Comparison of ENCODE assay signal across 19 cellular contexts in genomic region chrX:132401935-132402334, GRCh38.
A peak's percentile ranks its signal among the peaks of the same experiment; 100 is the strongest.
DNase-seq lines count a peak whose midpoint lies in the region; ATAC-seq, FAIRE-seq and TF ChIP-seq lines count a peak whose summit lies in the region.
"Had no signal": no experiment of that assay in that cellular context is flagged by ENCODE, and none has a peak within 500 bp of the region (broad histone marks: within the 10 kb centered on the region; RNA-seq: fewer than 3 reads in every experiment).

No MANE protein-coding gene starts in this region.

- in situ Hi-C loops in HepG2 (cut with HindIII; ENCODE audit: extremely low pct_ligation_motif_present, low pct_unique_long_range_greater_than_20kb) = loop anchor here (10.0 kb wide), 1 partner anchor 203 kb away; no protein-coding TSS in a partner anchor

- H3K4me1 Mint-ChIP-seq in activated T-cell treated with anti-CD3 and anti-CD28 coated beads, Interleukin-2, amount 50 U/mL, for 4 hours (ENCODE audit: low read depth) = no peaks in the 10 kb centered on the region
- no peaks in the 10 kb centered on the region for H3K4me1 Mint-ChIP-seq in activated CD4-positive, alpha-beta T cell treated with anti-CD3 and anti-CD28 coated beads, Interleukin-2, amount 10 ng/mL, durations not matched to agents 7 days and 5 days
- H3K4me1 Mint-ChIP-seq: activated CD4-positive, alpha-beta T cell treated with anti-CD3 and anti-CD28 coated beads for 36 hours; activated naive CD8-positive, alpha-beta T cell treated with anti-CD3 and anti-CD28 coated beads, Interleukin-2, amount 10 ng/mL, durations not matched to agents 7 days and 5 days; activated T-helper 17 cell treated with anti-CD3 and anti-CD28 coated beads, Interleukin-2, amount 50 U/mL, for 72 hours had no signal

- H3K27me3 Mint-ChIP-seq in activated T-cell treated with anti-CD3 and anti-CD28 coated beads, Interleukin-2, amount 50 U/mL, for 4 hours (ENCODE audit: low read depth) = no peaks in the 10 kb centered on the region
- no peaks in the 10 kb centered on the region for H3K27me3 Mint-ChIP-seq in activated CD4-positive, alpha-beta T cell treated with anti-CD3 and anti-CD28 coated beads, Interleukin-2, amount 10 ng/mL, durations not matched to agents 7 days and 5 days
- H3K27me3 Mint-ChIP-seq: activated CD4-positive, alpha-beta T cell treated with anti-CD3 and anti-CD28 coated beads for 36 hours; activated naive CD8-positive, alpha-beta T cell treated with anti-CD3 and anti-CD28 coated beads, Interleukin-2, amount 10 ng/mL, durations not matched to agents 7 days and 5 days; activated T-helper 17 cell treated with anti-CD3 and anti-CD28 coated beads, Interleukin-2, amount 50 U/mL, for 72 hours; CD8-positive, alpha-beta memory T cell had no signal

- H3K27ac ChIP-seq in HepG2 (ENCODE audit: extremely low read length, insufficient read depth, low read length) = no peak overlapping the region
- H3K27ac ChIP-seq: neutrophil had no signal

- no peak overlapping the region for H2AFZ ChIP-seq in HepG2 (ENCODE audit: low read length)

- POLR2A ChIA-PET in HepG2 (lab: Yijun Ruan, JAX) = no interaction called here
- POLR2A ChIA-PET in activated CD4-positive, alpha-beta T cell treated with anti-CD3 and anti-CD28 coated beads, Interleukin-2, amount 10 ng/mL, durations not matched to agents 7 days and 5 days (lab: Charles Lee) = no interaction called here

- H3K4me3 ChIP-seq in bronchial epithelial cell (ENCODE audit: low read depth, low read length) (no peak overlapping the region), HepG2 (replicated peaks in 1 of 3; ENCODE audit: insufficient read depth in 1 of 3, low read depth in 2 of 3, low read length in 3 of 3) (no peak overlapping the region)

- CTCF ChIA-PET in HepG2 (lab: Yijun Ruan, JAX; ENCODE audit: low intra/inter-chr PET ratio, low total read pairs) = no interaction called here
- CTCF ChIA-PET in activated CD4-positive, alpha-beta T cell treated with anti-CD3 and anti-CD28 coated beads, Interleukin-2, amount 10 ng/mL, durations not matched to agents 7 days and 5 days (lab: Charles Lee) = no interaction called here

- 83% methylated on average over 1 of the region's 1 CpG for WGBS in HepG2 (ENCODE audit: low lambda C conversion rate)

- H3K36me3 ChIP-seq in bronchial epithelial cell (ENCODE audit: control insufficient read depth, insufficient read depth, low read length) = no peaks in the 10 kb centered on the region
- peaks cover 2 to 29% of the 10 kb centered on the region in 2 experiments; a peak in 2 of 5 replicates for H3K36me3 ChIP-seq in HepG2 (replicated peaks in 1 of 2; ENCODE audit: control insufficient read depth in 1 of 2, insufficient read depth in 2 of 2, low read length in 2 of 2)
- H3K36me3 ChIP-seq: neutrophil had no signal

- no peak overlapping the region for H3K9ac ChIP-seq in HepG2 (ENCODE audit: insufficient read depth, low read depth, low read length)

- no peak for TF ChIP-seq EP300 in HepG2 (IDR thresholded peaks at IDR 0.05; ENCODE audit: low read depth in 2 of 2, low read length in 2 of 2)
- TF ChIP-seq EP300 in HepG2 (CRISPR knock-in tag; IDR thresholded peaks at IDR 0.05; ENCODE audit: borderline replicate concordance) = no peak

- H3K4me1 ChIP-seq in HepG2 (ENCODE audit: insufficient read depth, low read length) = peaks cover 57% of the 10 kb centered on the region

- no peak overlapping the region for H3K27ac Mint-ChIP-seq in activated CD4-positive, alpha-beta T cell treated with anti-CD3 and anti-CD28 coated beads, Interleukin-2, amount 10 ng/mL, durations not matched to agents 7 days and 5 days
- H3K27ac Mint-ChIP-seq: activated CD4-positive, alpha-beta T cell treated with anti-CD3 and anti-CD28 coated beads for 36 hours; activated naive CD8-positive, alpha-beta T cell treated with anti-CD3 and anti-CD28 coated beads, Interleukin-2, amount 10 ng/mL, durations not matched to agents 7 days and 5 days; activated T-helper 17 cell treated with anti-CD3 and anti-CD28 coated beads, Interleukin-2, amount 50 U/mL, for 72 hours had no signal

- H3K9me3 Mint-ChIP-seq in activated T-cell treated with anti-CD3 and anti-CD28 coated beads, Interleukin-2, amount 50 U/mL, for 4 hours = no peaks in the 10 kb centered on the region
- H3K9me3 Mint-ChIP-seq in activated CD4-positive, alpha-beta T cell treated with anti-CD3 and anti-CD28 coated beads, Interleukin-2, amount 10 ng/mL, durations not matched to agents 7 days and 5 days = no peaks in the 10 kb centered on the region
- H3K9me3 Mint-ChIP-seq: activated naive CD8-positive, alpha-beta T cell treated with anti-CD3 and anti-CD28 coated beads, Interleukin-2, amount 10 ng/mL, durations not matched to agents 7 days and 5 days; activated T-helper 17 cell treated with anti-CD3 and anti-CD28 coated beads, Interleukin-2, amount 50 U/mL, for 72 hours; CD8-positive, alpha-beta memory T cell had no signal

- no peak for TF ChIP-seq POLR2A in HepG2 (IDR thresholded peaks at IDR 0.05; ENCODE audit: insufficient read depth in 1 of 2, low read depth in 2 of 2, low read length in 2 of 2)

- H3K4me2 ChIP-seq in HepG2 (ENCODE audit: low read depth, low read length) = no peak overlapping the region

- TF ChIP-seq CTCF in bronchial epithelial cell (IDR thresholded peaks at IDR 0.05; ENCODE audit: insufficient read depth, low read length, severe bottlenecking) (no peak), HepG2 (CRISPR knock-in tag; IDR thresholded peaks at IDR 0.05) (no peak)

- H3K36me3 Mint-ChIP-seq in activated T-cell treated with anti-CD3 and anti-CD28 coated beads, Interleukin-2, amount 50 U/mL, for 4 hours (ENCODE audit: insufficient read depth) = peaks cover 13% of the 10 kb centered on the region
- H3K36me3 Mint-ChIP-seq in activated CD4-positive, alpha-beta T cell treated with anti-CD3 and anti-CD28 coated beads, Interleukin-2, amount 10 ng/mL, durations not matched to agents 7 days and 5 days (ENCODE audit: low read depth) = peaks cover 5% of the 10 kb centered on the region

- no peak overlapping the region for H3K4me3 Mint-ChIP-seq in activated T-cell treated with anti-CD3 and anti-CD28 coated beads, Interleukin-2, amount 50 U/mL, for 4 hours
- no peak overlapping the region for H3K4me3 Mint-ChIP-seq in activated CD4-positive, alpha-beta T cell treated with anti-CD3 and anti-CD28 coated beads, Interleukin-2, amount 10 ng/mL, durations not matched to agents 7 days and 5 days
- H3K4me3 Mint-ChIP-seq: activated CD4-positive, alpha-beta T cell treated with anti-CD3 and anti-CD28 coated beads for 36 hours; activated naive CD8-positive, alpha-beta T cell treated with anti-CD3 and anti-CD28 coated beads, Interleukin-2, amount 10 ng/mL, durations not matched to agents 7 days and 5 days; activated T-helper 17 cell treated with anti-CD3 and anti-CD28 coated beads, Interleukin-2, amount 50 U/mL, for 72 hours; CD8-positive, alpha-beta memory T cell had no signal

- no TSS peak for BruUV-seq in HepG2 (replicated peaks; lab: Mats Ljungman, UMichigan)

- H4K20me1 ChIP-seq in HepG2 (ENCODE audit: insufficient read depth, low read length) = peaks cover 17% of the 10 kb centered on the region; the same call in 1 of the 2 replicates

- intact Hi-C loops in HepG2 (cut with micrococcal nuclease; ENCODE audit: unreplicated experiment) = no loop called here

- peaks cover 24% of the 10 kb centered on the region for H3K79me2 ChIP-seq in HepG2 (ENCODE audit: insufficient read depth, low read length)

- no peaks in the 10 kb centered on the region for H3K27me3 ChIP-seq in bronchial epithelial cell (ENCODE audit: control insufficient read depth, insufficient read depth, low read length)
- no peaks in the 10 kb centered on the region for H3K27me3 ChIP-seq in HepG2 (ENCODE audit: control insufficient read depth in 1 of 2, insufficient read depth in 2 of 2, low read length in 2 of 2)
- H3K27me3 ChIP-seq: neutrophil had no signal

- peak; percentile 0 for DNase-seq in EL
- DNase-seq in NCI-H2196 treated with DMSO at 0.1 percent for 48 hours (lab: John Stamatoyannopoulos, UW; ENCODE audit: unreplicated experiment) = peak; percentile 16
- peak; percentile 84 for DNase-seq in bronchial epithelial cell (ENCODE audit: low read depth)
- peak; percentile 21 for DNase-seq in HepG2 (ENCODE audit: low spot score)
- no peak for DNase-seq in DMS79 treated with DMSO at 0.1 percent for 48 hours (lab: John Stamatoyannopoulos, UW)
- no peak for DNase-seq in activated T-cell treated with anti-CD3 and anti-CD28 coated beads, Interleukin-2, amount 50 U/mL, for 4 hours
- DNase-seq in activated CD4-positive, alpha-beta T cell treated with anti-CD3 and anti-CD28 coated beads, Interleukin-2, amount 10 ng/mL, durations not matched to agents 7 days and 5 days = no peak
- DNase-seq: activated CD4-positive, alpha-beta T cell treated with anti-CD3 and anti-CD28 coated beads for 36 hours; activated naive CD8-positive, alpha-beta T cell treated with anti-CD3 and anti-CD28 coated beads, Interleukin-2, amount 10 ng/mL, durations not matched to agents 7 days and 5 days; CD8-positive, alpha-beta memory T cell; erythroblast; NCI-H1694; NCI-H446 treated with DMSO at 0.1 percent for 48 hours; retina; RPMI8226 had no signal

- FAIRE-seq in bronchial epithelial cell (lab: Jason Lieb, UNC) = no peak
- FAIRE-seq in HepG2 (lab: Jason Lieb, UNC) = no peak
- FAIRE-seq: H1 had no signal

- no peak for TF ChIP-seq RAD21 in HepG2 (CRISPR knock-in tag; IDR thresholded peaks at IDR 0.05)

- no peaks in the 10 kb centered on the region for H3K9me3 ChIP-seq in HepG2 (ENCODE audit: low read length)
- H3K9me3 ChIP-seq: neutrophil had no signal

- ATAC-seq in HepG2 = no peak
- ATAC-seq in activated T-cell treated with anti-CD3 and anti-CD28 coated beads, Interleukin-2, amount 50 U/mL, for 4 hours = no peak
- ATAC-seq in HG03095 (IDR thresholded peaks at IDR 0.05; ENCODE audit: unreplicated experiment) = no peak
- ATAC-seq: activated CD4-positive, alpha-beta T cell treated with anti-CD3 and anti-CD28 coated beads for 36 hours; activated T-helper 17 cell treated with anti-CD3 and anti-CD28 coated beads, Interleukin-2, amount 50 U/mL, for 72 hours had no signal

TF ChIP-seq in HepG2, 621 proteins besides CTCF, POLR2A, EP300 and RAD21 (continues in another document):
- no peak for TF ChIP-seq NCOA2 (CRISPR knock-in tag; IDR thresholded peaks at IDR 0.05)
- no peak for TF ChIP-seq TBL1XR1 (IDR thresholded peaks at IDR 0.05; ENCODE audit: borderline replicate concordance, low read length, partially characterized antibody)
- no peak for TF ChIP-seq ZNF431 (CRISPR knock-in tag; IDR thresholded peaks at IDR 0.05; ENCODE audit: borderline replicate concordance, low read depth)
- TF ChIP-seq EED (CRISPR knock-in tag; IDR thresholded peaks at IDR 0.05) = no peak
- no peak for TF ChIP-seq ZNF30 (CRISPR knock-in tag; IDR thresholded peaks at IDR 0.05)
- no peak for TF ChIP-seq RFX3 (CRISPR knock-in tag; IDR thresholded peaks at IDR 0.05)

Comparison
In these comparisons a context has a peak if more than half of its experiments do, and no peak if none do; other contexts are left out.
1. DNase-seq: peak in EL (single experiment), NCI-H2196 treated with DMSO at 0.1 percent for 48 hours (single experiment), bronchial epithelial cell (single experiment) and HepG2 (single experiment); none in DMS79 treated with DMSO at 0.1 percent for 48 hours (single experiment), activated T-cell treated with anti-CD3 and anti-CD28 coated beads, Interleukin-2, amount 50 U/mL, for 4 hours (single experiment) and activated CD4-positive, alpha-beta T cell treated with anti-CD3 and anti-CD28 coated beads, Interleukin-2, amount 10 ng/mL, durations not matched to agents 7 days and 5 days (single experiment).